8 cellular contexts compared by ENCODE assay signal in the genomic region with DNA sequence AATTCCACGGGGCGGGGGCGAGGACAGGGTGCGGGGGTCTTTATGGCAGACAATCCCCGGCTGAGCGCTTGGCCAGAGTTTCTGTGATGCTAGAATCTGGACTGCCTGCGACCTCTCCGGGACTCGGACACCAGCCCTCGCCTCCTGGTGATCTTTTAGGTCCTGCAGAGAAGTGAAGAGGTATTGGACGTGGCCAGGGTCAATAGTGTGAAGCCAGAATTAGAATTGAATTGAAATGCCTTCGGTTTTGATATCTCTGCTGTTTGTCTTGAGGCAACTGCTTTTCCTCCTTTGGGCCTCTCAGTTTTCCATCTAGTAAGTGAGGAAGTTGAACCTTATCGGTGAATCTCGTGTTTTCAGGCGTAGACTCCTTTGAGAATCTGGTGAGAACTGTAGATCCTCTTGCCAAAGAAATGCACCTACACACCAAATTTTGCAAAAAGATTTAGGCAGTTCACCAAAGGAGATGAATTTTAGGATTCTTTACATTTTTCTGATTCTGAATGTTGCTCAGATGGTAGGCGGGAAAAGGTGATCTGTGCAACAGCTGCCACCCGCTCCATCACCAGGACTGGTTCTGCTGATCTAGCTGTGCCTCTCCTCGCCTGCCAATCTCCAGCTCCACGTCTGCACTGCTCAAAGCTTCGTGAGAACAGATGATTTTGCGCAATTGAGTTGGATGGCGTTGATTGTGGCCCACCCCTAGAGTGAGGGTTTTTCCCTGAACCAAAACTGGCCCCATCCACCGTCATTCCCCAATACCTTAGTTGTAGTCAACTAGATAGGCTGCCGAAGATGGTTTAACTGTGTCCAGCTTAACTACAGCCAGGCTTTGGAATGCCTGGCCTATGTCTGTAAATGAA. TPM values are rescaled to one million over a fixed set of nuclear protein-coding genes. Genes with fewer than 3 reads are reported as not detected.
DNase-seq lines count a peak whose midpoint lies in the region; ATAC-seq and TF ChIP-seq lines count a peak whose summit lies in the region.

No MANE protein-coding gene starts in this region.

- no peak overlapping the region for H2BK15ac ChIP-seq in neuronal stem cell (ENCODE audit: low read length)

- peaks cover 41% of the 10 kb centered on the region for H3K79me2 ChIP-seq in DOHH2 (ENCODE audit: control insufficient read depth, low read length)

- no peak overlapping the region for H3K14ac ChIP-seq in neuronal stem cell (ENCODE audit: low read length)

- no peaks in the 10 kb centered on the region for H3K27me3 Mint-ChIP-seq in T-cell

- H2BK12ac ChIP-seq in neuronal stem cell (ENCODE audit: low read length): no peak overlapping the region

- DNase-seq in HFF-Myc (ENCODE audit: extremely low read depth, low read depth) (no peak), T-cell (peak in 7 of 34 experiments; percentile 14 to 32 (median 23)), neuronal stem cell (ENCODE audit: low spot score) (no peak), germinal center (ENCODE audit: low spot score) (no peak), NOMO-1 treated with DMSO at 0.1 percent for 48 hours (lab: John Stamatoyannopoulos, UW; ENCODE audit: unreplicated experiment) (no peak)

- H3K27me3 ChIP-seq in DOHH2 (ENCODE audit: control insufficient read depth, low read length) (no peaks in the 10 kb centered on the region), esophagus (ENCODE audit: control insufficient read depth in 1 of 2, insufficient read depth in 2 of 2, low read length in 2 of 2) (no peaks in the 10 kb centered on the region), neuronal stem cell (ENCODE audit: control insufficient read depth in 3 of 3, insufficient read depth in 3 of 3, low read depth in 1 of 3, low read length in 3 of 3) (no peaks in the 10 kb centered on the region)

- POLR2A ChIA-PET in T-cell (lab: Charles Lee): interaction anchor here (0.7 to 0.9 kb wide), 2 partner anchors 100 to 394 kb away, joined by 3 to 4 read pairs; a partner anchor contains a TSS

- H3K23ac ChIP-seq in neuronal stem cell (ENCODE audit: low read depth, low read length, poor library complexity): no peak overlapping the region

- H3K36me3 ChIP-seq in DOHH2 (ENCODE audit: control insufficient read depth, low read length): peaks cover 21% of the 10 kb centered on the region
- H3K36me3 ChIP-seq in esophagus (ENCODE audit: control insufficient read depth in 2 of 2, insufficient read depth in 2 of 2, low read length in 1 of 2): no peaks in the 10 kb centered on the region
- H3K36me3 ChIP-seq in neuronal stem cell (replicated peaks in 1 of 2; ENCODE audit: control insufficient read depth in 2 of 2, insufficient read depth in 2 of 2, low read length in 2 of 2): peaks cover 0 to 10% of the 10 kb centered on the region in 2 donors

- H3K27ac ChIP-seq in DOHH2 (ENCODE audit: low read depth, low read length) (0 out of 2 replicates have a peak overlapping the region, but pooled peaks have one; percentile 12), esophagus (ENCODE audit: low read depth in 2 of 2, low read length in 1 of 2) (peak overlapping the region; percentile 94 to 99), neuronal stem cell (replicated peaks; ENCODE audit: low read length) (peak overlapping the region; percentile 42)

- no peak overlapping the region for H3K4ac ChIP-seq in neuronal stem cell (ENCODE audit: low read length)

- H2AK5ac ChIP-seq in neuronal stem cell (ENCODE audit: low read depth, low read length): no peak overlapping the region

- H3F3A ChIP-seq in DOHH2 (ENCODE audit: control insufficient read depth, insufficient read depth): no peaks in the 10 kb centered on the region

- peaks cover 73 to 77% (median 77%) of the 10 kb centered on the region in 3 donors for H3K4me1 Mint-ChIP-seq in T-cell

- H3K18ac ChIP-seq in neuronal stem cell (ENCODE audit: low read length): peak overlapping the region; percentile 61

- peaks cover 20% of the 10 kb centered on the region for H4K20me1 ChIP-seq in DOHH2 (ENCODE audit: control insufficient read depth, insufficient read depth, low read depth, low read length)

- H2AFZ ChIP-seq in neuronal stem cell (ENCODE audit: low read length): peak overlapping the region; percentile 92

- H3K79me1 ChIP-seq in neuronal stem cell (ENCODE audit: low read depth, low read length): peaks cover 2% of the 10 kb centered on the region

- H3K9me2 ChIP-seq in DOHH2 (replicated peaks; ENCODE audit: control insufficient read depth, low read length): no peaks in the 10 kb centered on the region

- no peak overlapping the region for H2BK5ac ChIP-seq in neuronal stem cell (ENCODE audit: low read length)

- peaks cover 16% of the 10 kb centered on the region for H3K36me3 Mint-ChIP-seq in T-cell

- H2BK120ac ChIP-seq in neuronal stem cell (ENCODE audit: low read depth, low read length): no peak overlapping the region

- H3K27ac Mint-ChIP-seq in T-cell: peak overlapping the region; percentile 99

- H3K4me2 ChIP-seq in DOHH2 (ENCODE audit: low read length) (peak overlapping the region; percentile 74), neuronal stem cell (ENCODE audit: insufficient read depth, low read length, poor library complexity, severe bottlenecking) (peak overlapping the region; percentile 72)

- ATAC-seq in T-cell (replicated peaks in 1 of 4): peak in 1 of 4 experiments; percentile 0
- no peak for ATAC-seq in GM21529 (IDR thresholded peaks at IDR 0.05; ENCODE audit: unreplicated experiment)

- peak overlapping the region; percentile 91 for H3K4me3 ChIP-seq in DOHH2 (ENCODE audit: low read length)
- H3K4me3 ChIP-seq in HFF-Myc (replicated peaks; ENCODE audit: low read depth, low read length): peak overlapping the region; percentile 98
- peak overlapping the region; percentile 60 to 87 for H3K4me3 ChIP-seq in esophagus (ENCODE audit: low read depth in 1 of 2, low read length in 2 of 2)
- peak overlapping the region; percentile 76 to 83 for H3K4me3 ChIP-seq in neuronal stem cell (ENCODE audit: low read length in 2 of 2)

- no peak overlapping the region for H3K9ac ChIP-seq in neuronal stem cell (ENCODE audit: low read depth, low read length, poor library complexity)

- H3K4me1 ChIP-seq in DOHH2 (ENCODE audit: control insufficient read depth, low read length): peaks cover 34% of the 10 kb centered on the region
- no peaks in the 10 kb centered on the region for H3K4me1 ChIP-seq in esophagus (ENCODE audit: control insufficient read depth in 2 of 2, insufficient read depth in 2 of 2, low read length in 1 of 2)
- peaks cover 4 to 15% of the 10 kb centered on the region in 2 donors for H3K4me1 ChIP-seq in neuronal stem cell (ENCODE audit: control insufficient read depth in 2 of 2, insufficient read depth in 1 of 2, low read depth in 1 of 2, low read length in 2 of 2)

- TF ChIP-seq CTCF in DOHH2 (IDR thresholded peaks at IDR 0.05; ENCODE audit: low read depth, low read length, poor library complexity, severe bottlenecking) (no peak), HFF-Myc (IDR thresholded peaks at IDR 0.05; ENCODE audit: low read depth, low read length, missing control alignments) (no peak)

- CTCF ChIA-PET in T-cell (lab: Charles Lee): interaction anchor here (0.5 to 1.9 kb wide), 5 partner anchors 98 to 728 kb away, joined by 3 to 13 read pairs (median 3); a partner anchor contains a TSS

- H3K9me3 Mint-ChIP-seq in T-cell: no peaks in the 10 kb centered on the region

- H3K9me3 ChIP-seq in DOHH2 (ENCODE audit: control insufficient read depth, insufficient read depth, low read length): no peaks in the 10 kb centered on the region
- H3K9me3 ChIP-seq in esophagus (ENCODE audit: control insufficient read depth in 2 of 2, insufficient read depth in 1 of 2, low read depth in 1 of 2, low read length in 1 of 2): no peaks in the 10 kb centered on the region
- no peaks in the 10 kb centered on the region for H3K9me3 ChIP-seq in neuronal stem cell (replicated peaks in 1 of 2; ENCODE audit: control insufficient read depth in 2 of 2, insufficient read depth in 1 of 2, low read depth in 1 of 2, low read length in 2 of 2)

- H4K8ac ChIP-seq in neuronal stem cell (ENCODE audit: low read depth, low read length): no peak overlapping the region

- 8 to 9% methylated on average over 24 of the region's 24 CpGs for WGBS in esophagus, 2 donors
- no CpG with 5 or more reads among the region's 24 CpGs for WGBS in neuronal stem cell (ENCODE audit: extremely low coverage in 2 of 2, insufficient read length in 2 of 2, insufficient replicate concordance in 1 of 2), 2 donors

- H4K91ac ChIP-seq in neuronal stem cell (ENCODE audit: low read depth, low read length, poor library complexity): no peak overlapping the region

- peak overlapping the region; percentile 96 to 99 (median 97) for H3K4me3 Mint-ChIP-seq in T-cell

RNA-seq across cellular contexts. Expression of a gene that starts 0.8 kb away (rescaled TPM):
- total RNA-seq in T-cell: 10 to 100 TPM; 28.7 to 96.7 (median 35.4) TPM
- 10 to 100 TPM; 27.6 to 33.7 TPM for polyA plus RNA-seq in esophagus
- polyA plus RNA-seq in neuronal stem cell (2013, experiment 1 of 2): 25.2 TPM
- polyA plus RNA-seq in neuronal stem cell (2013, experiment 2 of 2): 23.7 TPM

RNA-seq across cellular contexts. Expression of a gene that starts 24.4 kb away (rescaled TPM):
- under 1 TPM in 3 of 5 donors, not detected in 2; 0.06 to 0.15 (median 0.09) TPM for total RNA-seq in T-cell
- polyA plus RNA-seq in esophagus: 1 to 10 TPM; 4.2 to 4.9 TPM
- polyA plus RNA-seq in neuronal stem cell (2013, experiment 1 of 2): 0.28 TPM
- polyA plus RNA-seq in neuronal stem cell (2013, experiment 2 of 2): 0.21 TPM

RNA-seq across cellular contexts. Expression of a gene that starts 35.7 kb away (rescaled TPM):
- not detected for total RNA-seq in T-cell
- polyA plus RNA-seq in esophagus: not detected
- 0.57 TPM for polyA plus RNA-seq in neuronal stem cell (2013, experiment 1 of 2)
- polyA plus RNA-seq in neuronal stem cell (2013, experiment 2 of 2): 0.57 TPM

Comparison
In these comparisons a context has a peak if more than half of its experiments do, and no peak if none do; other contexts are left out.
1. H3K27ac ChIP-seq: peak in every context shown above with its lines; median percentile 96 in esophagus; 42 in neuronal stem cell; 12 in DOHH2.